In genomic region chr4:119081943-119082342, GRCh38 we compare ENCODE assay signal across 22 cellular contexts. TPM values are rescaled to one million over a fixed set of nuclear protein-coding genes. Genes with fewer than 3 reads are reported as not detected.
DNase-seq lines count a peak whose midpoint lies in the region; ATAC-seq and TF ChIP-seq lines count a peak whose summit lies in the region.
"Had no signal": no experiment of that assay in that cellular context is flagged by ENCODE, and none has a peak within 500 bp of the region (broad histone marks: within the 10 kb centered on the region; RNA-seq: fewer than 3 reads in every experiment).

No MANE protein-coding gene starts in this region.

- H3K9me3 Mint-ChIP-seq in Caco-2 (ENCODE audit: unreplicated experiment) (peaks cover 14% of the 10 kb centered on the region), neural crest cell (peaks cover 10% of the 10 kb centered on the region)
- no peaks in the 10 kb centered on the region for H3K9me3 Mint-ChIP-seq in activated T-cell treated with anti-CD3 and anti-CD28 coated beads, Interleukin-2, amount 50 U/mL, for 4 hours

- POLR2A ChIA-PET in Caco-2 (lab: Charles Lee): no interaction called here

- DNase-seq in Caco-2 (no peak), NCI-H82 treated with DMSO at 0.1 percent for 48 hours (lab: John Stamatoyannopoulos, UW; ENCODE audit: unreplicated experiment) (peak; percentile 19), left ventricle myocardium superior (peak; percentile 60), neural crest cell (ENCODE audit: low read depth, low spot score) (no peak), MG63 (no peak), NK-92 (lab: John Stamatoyannopoulos, UW; ENCODE audit: unreplicated experiment) (no peak)
- no peak for DNase-seq in activated T-cell treated with anti-CD3 and anti-CD28 coated beads, Interleukin-2, amount 50 U/mL, for 4 hours
- DNase-seq: activated CD4-positive, alpha-beta T cell treated with anti-CD3 and anti-CD28 coated beads for 36 hours; activated CD8-positive, alpha-beta memory T cell treated with anti-CD3 and anti-CD28 coated beads for 24 hours; activated naive CD4-positive, alpha-beta T cell treated with Interleukin-2 at 50 U/mL for 16 hours; activated T-cell treated with anti-CD3 and anti-CD28 coated beads, Interleukin-2, amount 50 U/mL, for 24 hours; C1 segment of cervical spinal cord; dermis blood vessel endothelial cell; HCEC 1CT; head of caudate nucleus; NCI-H187 treated with DMSO at 0.1 percent for 48 hours; occipital lobe; Peyer's patch; T-helper 17 cell had no signal

- H3K4me1 ChIP-seq in Caco-2: peaks cover 42% of the 10 kb centered on the region

- H3K36me3 Mint-ChIP-seq in Caco-2 (ENCODE audit: insufficient read depth, unreplicated experiment): peaks cover 11% of the 10 kb centered on the region
- H3K36me3 Mint-ChIP-seq in neural crest cell (ENCODE audit: low read depth): no peaks in the 10 kb centered on the region
- no peaks in the 10 kb centered on the region for H3K36me3 Mint-ChIP-seq in activated T-cell treated with anti-CD3 and anti-CD28 coated beads, Interleukin-2, amount 50 U/mL, for 4 hours (ENCODE audit: insufficient read depth)

- H3K27me3 Mint-ChIP-seq in Caco-2 (ENCODE audit: insufficient read depth, unreplicated experiment): no peaks in the 10 kb centered on the region
- H3K27me3 Mint-ChIP-seq in neural crest cell (ENCODE audit: low read depth): no peaks in the 10 kb centered on the region
- no peaks in the 10 kb centered on the region for H3K27me3 Mint-ChIP-seq in activated T-cell treated with anti-CD3 and anti-CD28 coated beads, Interleukin-2, amount 50 U/mL, for 4 hours (ENCODE audit: low read depth)
- H3K27me3 Mint-ChIP-seq: activated CD4-positive, alpha-beta T cell treated with anti-CD3 and anti-CD28 coated beads for 36 hours; activated T-cell treated with anti-CD3 and anti-CD28 coated beads, Interleukin-2, amount 50 U/mL, for 24 hours; T-helper 17 cell had no signal

- CTCF ChIA-PET in Caco-2 (lab: Charles Lee): no interaction called here

- no TSS peak for BruUV-seq in Caco-2 (replicated peaks; lab: Mats Ljungman, UMichigan)

- no peaks in the 10 kb centered on the region for H3K9me3 ChIP-seq in Caco-2
- no peaks in the 10 kb centered on the region for H3K9me3 ChIP-seq in MG63
- H3K9me3 ChIP-seq: Peyer's patch had no signal

- ATAC-seq in left ventricle myocardium superior (peak; percentile 92), GM21526 (IDR thresholded peaks at IDR 0.05; ENCODE audit: low FRiP score, unreplicated experiment) (no peak)
- no peak for ATAC-seq in activated T-cell treated with anti-CD3 and anti-CD28 coated beads, Interleukin-2, amount 50 U/mL, for 4 hours
- ATAC-seq: activated CD4-positive, alpha-beta T cell treated with anti-CD3 and anti-CD28 coated beads for 36 hours; T-helper 17 cell had no signal

- TF ChIP-seq CTCF in Caco-2 (IDR thresholded peaks at IDR 0.05; ENCODE audit: insufficient read depth in 1 of 2, low read depth in 1 of 2, low read length in 1 of 2, severe bottlenecking in 1 of 2, unreplicated experiment in 1 of 2) (no peak), neural crest cell (conservative IDR thresholded peaks at IDR 0.05) (no peak)

- H3K4me3 ChIP-seq in Caco-2 (ENCODE audit: low read depth, low read length): no peak overlapping the region
- H3K4me3 ChIP-seq in MG63: no peak overlapping the region
- H3K4me3 ChIP-seq: Peyer's patch had no signal

- H3K27me3 ChIP-seq in Caco-2 (replicated peaks; ENCODE audit: control insufficient read depth, insufficient read depth, low read length) (no peaks in the 10 kb centered on the region), MG63 (no peaks in the 10 kb centered on the region)
- H3K27me3 ChIP-seq: Peyer's patch had no signal

- intact Hi-C loops in Caco-2 (cut with micrococcal nuclease; ENCODE audit: unreplicated experiment): loop anchor here (1.0 to 2.0 kb wide), 7 partner anchors 11 to 130 kb away; partner anchors contain the start of gene USP53
- intact Hi-C loops in left ventricle myocardium superior (cut with micrococcal nuclease): no loop called here

- H3K4me1 Mint-ChIP-seq in Caco-2 (ENCODE audit: low read depth, unreplicated experiment) (peaks cover 27% of the 10 kb centered on the region), neural crest cell (peaks cover 10% of the 10 kb centered on the region)
- H3K4me1 Mint-ChIP-seq in activated T-cell treated with anti-CD3 and anti-CD28 coated beads, Interleukin-2, amount 50 U/mL, for 4 hours (ENCODE audit: low read depth): no peaks in the 10 kb centered on the region
- H3K4me1 Mint-ChIP-seq: activated CD4-positive, alpha-beta T cell treated with anti-CD3 and anti-CD28 coated beads for 36 hours; T-helper 17 cell had no signal

- peak overlapping the region; percentile 86 for H3K27ac Mint-ChIP-seq in Caco-2 (ENCODE audit: unreplicated experiment)
- peak overlapping the region; percentile 38 for H3K27ac Mint-ChIP-seq in neural crest cell (ENCODE audit: unreplicated experiment)
- H3K27ac Mint-ChIP-seq: activated CD4-positive, alpha-beta T cell treated with anti-CD3 and anti-CD28 coated beads for 36 hours; activated T-cell treated with anti-CD3 and anti-CD28 coated beads, Interleukin-2, amount 50 U/mL, for 24 hours; T-helper 17 cell had no signal

- H3K4me3 Mint-ChIP-seq in Caco-2 (ENCODE audit: unreplicated experiment): peak overlapping the region; percentile 9
- H3K4me3 Mint-ChIP-seq in neural crest cell: no peak overlapping the region
- H3K4me3 Mint-ChIP-seq in activated T-cell treated with anti-CD3 and anti-CD28 coated beads, Interleukin-2, amount 50 U/mL, for 4 hours: no peak overlapping the region
- H3K4me3 Mint-ChIP-seq: activated CD4-positive, alpha-beta T cell treated with anti-CD3 and anti-CD28 coated beads for 36 hours; activated T-cell treated with anti-CD3 and anti-CD28 coated beads, Interleukin-2, amount 50 U/mL, for 24 hours; T-helper 17 cell had no signal

- no peaks in the 10 kb centered on the region for H3K36me3 ChIP-seq in Caco-2 (ENCODE audit: control insufficient read depth, insufficient read depth, low read length)
- no peaks in the 10 kb centered on the region for H3K36me3 ChIP-seq in MG63
- H3K36me3 ChIP-seq: Peyer's patch had no signal

RNA-seq across cellular contexts. Expression of gene MYOZ2, which starts 53.7 kb away (rescaled TPM):
- total RNA-seq in Caco-2 (2022) (0.18 and 0.23 TPM in 2 replicates), left ventricle myocardium superior (792 TPM), neural crest cell (not detected in 2 replicates)
- not detected in 2 replicates for total RNA-seq in MG63 (2014; rRNA removed; shearing (Covaris generic); ENCODE audit: low replicate concordance)
- not detected for total RNA-seq in activated T-cell treated with anti-CD3 and anti-CD28 coated beads, Interleukin-2, amount 50 U/mL, for 4 hours
- total RNA-seq: activated CD4-positive, alpha-beta T cell treated with anti-CD3 and anti-CD28 coated beads for 36 hours; HT-29; lower leg skin; Peyer's patch; T-helper 17 cell had no signal

Comparison
In these comparisons a context has a peak if more than half of its experiments do, and no peak if none do; other contexts are left out.
1. DNase-seq: peak in NCI-H82 treated with DMSO at 0.1 percent for 48 hours (single experiment) and left ventricle myocardium superior (single experiment); none in Caco-2 (0 of 2), neural crest cell (single experiment), MG63 (single experiment), NK-92 (single experiment) and activated T-cell treated with anti-CD3 and anti-CD28 coated beads, Interleukin-2, amount 50 U/mL, for 4 hours (single experiment).
2. RNA of gene MYOZ2, which starts 53.7 kb away (total RNA-seq): 792 TPM in left ventricle myocardium superior (single experiment); 0.18 to 0.23 TPM in Caco-2, not detected in neural crest cell, not detected in MG63 and not detected in activated T-cell treated with anti-CD3 and anti-CD28 coated beads, Interleukin-2, amount 50 U/mL, for 4 hours; every median in the first group is over 100 times any median in the second.